13 cellular contexts compared by ENCODE assay signal in genomic region chrX:36214924-36215323, GRCh38.
A peak's percentile ranks its signal among the peaks of the same experiment; 100 is the strongest.
DNase-seq lines count a peak whose midpoint lies in the region; ATAC-seq and TF ChIP-seq lines count a peak whose summit lies in the region.
"Had no signal": no experiment of that assay in that cellular context is flagged by ENCODE, and none has a peak within 500 bp of the region (broad histone marks: within the 10 kb centered on the region; RNA-seq: fewer than 3 reads in every experiment).

No MANE protein-coding gene starts in this region.

- DNase-seq in COLO668 (lab: John Stamatoyannopoulos, UW; ENCODE audit: unreplicated experiment) (peak; percentile 32), DMS53 (lab: John Stamatoyannopoulos, UW) (peak; percentile 86), NCI-H1930 (lab: John Stamatoyannopoulos, UW) (peak; percentile 13 to 37), WERI-Rb-1 (no peak), putamen (ENCODE audit: low spot score) (no peak), aorta (no peak), T-helper 9 cell (no peak)
- DNase-seq: CD4-positive, CD25-positive, alpha-beta regulatory T cell; COR-L47; Kasumi-1; NCI-H1436; NCI-H2081 treated with DMSO at 0.1 percent for 48 hours; NCI-H2171 treated with DMSO at 0.1 percent for 48 hours had no signal

- TF ChIP-seq CTCF in WERI-Rb-1 (IDR thresholded peaks at IDR 0.05; ENCODE audit: low read depth, low read length), result no peak

- H3K27me3 ChIP-seq in WERI-Rb-1 (ENCODE audit: insufficient read depth, low read depth, severe bottlenecking) (no peaks in the 10 kb centered on the region), aorta (ENCODE audit: control insufficient read depth in 1 of 2, insufficient read depth in 2 of 2, low read length in 1 of 2) (no peaks in the 10 kb centered on the region)

- H3K27ac ChIP-seq in WERI-Rb-1 (peak overlapping the region; percentile 49; the same call in 1 of the 2 replicates), aorta (ENCODE audit: low read depth in 1 of 2, low read length in 2 of 2) (no peak overlapping the region)

- H3K4me3 ChIP-seq in WERI-Rb-1 (ENCODE audit: low read depth, low read length), result no peak overlapping the region
- no peak overlapping the region for H3K4me3 ChIP-seq in aorta (ENCODE audit: low read length in 2 of 2)

- intact Hi-C loops in aorta (cut with DNase I), result no loop called here

- H3K4me1 ChIP-seq in aorta (ENCODE audit: control insufficient read depth in 1 of 2, insufficient read depth in 2 of 2, low read length in 2 of 2), result no peaks in the 10 kb centered on the region

- H3K36me3 ChIP-seq in WERI-Rb-1, result no peaks in the 10 kb centered on the region
- H3K36me3 ChIP-seq in aorta (ENCODE audit: control insufficient read depth in 1 of 2, insufficient read depth in 2 of 2, low read length in 1 of 2), result no peaks in the 10 kb centered on the region

- H3K9me3 ChIP-seq in WERI-Rb-1 (ENCODE audit: severe bottlenecking), result no peaks in the 10 kb centered on the region
- no peaks in the 10 kb centered on the region for H3K9me3 ChIP-seq in aorta (ENCODE audit: control insufficient read depth, low read length)

- ATAC-seq in aorta (ENCODE audit: low FRiP score), result no peak

- WGBS in aorta, 2 donors, result 35 to 49% methylated on average over 1 of the region's 1 CpG

Comparison
In these comparisons a context has a peak if more than half of its experiments do, and no peak if none do; other contexts are left out.
1. DNase-seq: peak in COLO668 (single experiment), DMS53 (single experiment) and NCI-H1930 (2 of 2); none in WERI-Rb-1 (single experiment), putamen (single experiment), aorta (0 of 2) and T-helper 9 cell (single experiment).